Comparison of ENCODE assay signal across 8 cellular contexts in genomic region chr6:22737331-22737730, GRCh38.
DNase-seq lines count a peak whose midpoint lies in the region; FAIRE-seq and TF ChIP-seq lines count a peak whose summit lies in the region.

No MANE protein-coding gene starts in this region.

- H3K27ac ChIP-seq in endothelial cell of umbilical vein (ENCODE audit: insufficient read depth, low read depth, low read length) (no peak overlapping the region), OCI-LY7 (ENCODE audit: low read depth, low read length, poor library complexity, severe bottlenecking) (no peak overlapping the region)
- no peak overlapping the region for H3K27ac ChIP-seq in effector memory CD4-positive, alpha-beta T cell (ENCODE audit: insufficient read depth, low read length, poor library complexity, severe bottlenecking)

- H3K36me3 Mint-ChIP-seq in nephron (ENCODE audit: low read depth), result no peaks in the 10 kb centered on the region

- BruUV-seq in endothelial cell of umbilical vein (replicated peaks; lab: Mats Ljungman, UMichigan) (no TSS peak), OCI-LY7 (replicated peaks; lab: Mats Ljungman, UMichigan) (no TSS peak)

- CTCF ChIA-PET in endothelial cell of umbilical vein (lab: Charles Lee), result interaction anchor here (0.6 to 2.2 kb wide), 9 partner anchors 10 to 1137 kb away, joined by 3 to 5 read pairs (median 3); no protein-coding TSS in a partner anchor
- CTCF ChIA-PET in OCI-LY7 (lab: Charles Lee; ENCODE audit: unreplicated experiment), result no interaction called here

- H4K20me1 ChIP-seq in endothelial cell of umbilical vein (replicated peaks; ENCODE audit: control insufficient read depth, extremely low read depth, insufficient read depth, low read length) (no peaks in the 10 kb centered on the region), OCI-LY7 (ENCODE audit: insufficient read depth, low read length) (no peaks in the 10 kb centered on the region)

- no peak overlapping the region for H3K4me2 ChIP-seq in endothelial cell of umbilical vein (ENCODE audit: insufficient read depth, low read length)
- no peak overlapping the region for H3K4me2 ChIP-seq in OCI-LY7 (ENCODE audit: low read length)

- POLR2A ChIA-PET in endothelial cell of umbilical vein (lab: Charles Lee), result interaction anchor here (1.5 kb wide), 1 partner anchor 1144 kb away, joined by 4 read pairs; no protein-coding TSS in a partner anchor
- POLR2A ChIA-PET in OCI-LY7 (lab: Charles Lee), result no interaction called here

- no peak overlapping the region for H2AFZ ChIP-seq in endothelial cell of umbilical vein (ENCODE audit: low read depth, low read length)
- H2AFZ ChIP-seq in OCI-LY7 (ENCODE audit: low read length), result no peak overlapping the region

- peak overlapping the region; percentile 68 to 86 (median 82) for H3K27ac Mint-ChIP-seq in nephron

- no peak overlapping the region for H3K9ac ChIP-seq in endothelial cell of umbilical vein (replicated peaks; ENCODE audit: extremely low read depth, insufficient read depth, low read length)

- no peak for TF ChIP-seq POLR2A in endothelial cell of umbilical vein (IDR thresholded peaks at IDR 0.05; ENCODE audit: low read depth, low read length)

- H3K4me1 Mint-ChIP-seq in nephron, result peaks cover 42% of the 10 kb centered on the region

- DNase-seq in EH (ENCODE audit: low read depth) (peak; percentile 72), NCI-H2171 treated with DMSO at 0.1 percent for 48 hours (lab: John Stamatoyannopoulos, UW) (peak; percentile 63), endothelial cell of umbilical vein (ENCODE audit: low read depth, low spot score) (peak; percentile 52), HUDEP-2 (lab: John Stamatoyannopoulos, UW; ENCODE audit: unreplicated experiment in 76 of 76) (no peak), OCI-LY7 (ENCODE audit: low spot score) (no peak), MG63 (no peak)
- DNase-seq in effector memory CD4-positive, alpha-beta T cell, result no peak

- no peaks in the 10 kb centered on the region for H3K79me2 ChIP-seq in endothelial cell of umbilical vein (ENCODE audit: control insufficient read depth, insufficient read depth, low read length)
- no peaks in the 10 kb centered on the region for H3K79me2 ChIP-seq in OCI-LY7 (ENCODE audit: insufficient read depth, low read depth, low read length)

- no peak overlapping the region for H3K4me3 ChIP-seq in endothelial cell of umbilical vein (replicated peaks in 1 of 3; ENCODE audit: insufficient read depth in 1 of 3, low read depth in 1 of 3, low read length in 3 of 3)
- H3K4me3 ChIP-seq in OCI-LY7 (ENCODE audit: low read depth, low read length, poor library complexity, severe bottlenecking), result no peak overlapping the region
- no peak overlapping the region for H3K4me3 ChIP-seq in effector memory CD4-positive, alpha-beta T cell (ENCODE audit: insufficient read depth, low read depth, low read length, poor library complexity, severe bottlenecking)
- no peak overlapping the region for H3K4me3 ChIP-seq in MG63

- H3K9me3 ChIP-seq in endothelial cell of umbilical vein (replicated peaks; ENCODE audit: control insufficient read depth, insufficient read depth, low read length), result no peaks in the 10 kb centered on the region
- H3K9me3 ChIP-seq in OCI-LY7 (ENCODE audit: low read length), result no peaks in the 10 kb centered on the region
- no peaks in the 10 kb centered on the region for H3K9me3 ChIP-seq in effector memory CD4-positive, alpha-beta T cell (ENCODE audit: control insufficient read depth, low read length)
- no peaks in the 10 kb centered on the region for H3K9me3 ChIP-seq in MG63

- peak; percentile 67 for FAIRE-seq in endothelial cell of umbilical vein (lab: Jason Lieb, UNC)

- peaks cover 7% of the 10 kb centered on the region for H3K9me3 Mint-ChIP-seq in nephron

- H3K4me3 Mint-ChIP-seq in nephron, result no peak overlapping the region

- H3K9me1 ChIP-seq in endothelial cell of umbilical vein (replicated peaks; ENCODE audit: control insufficient read depth, extremely low read depth, insufficient read depth, low read length), result no peaks in the 10 kb centered on the region

- intact Hi-C loops in endothelial cell of umbilical vein (cut with micrococcal nuclease) (loop anchor here (5.0 to 10.0 kb wide), 2 partner anchors 890 to 1143 kb away; partner anchors contain the start of gene SOX4), OCI-LY7 (cut with micrococcal nuclease; ENCODE audit: unreplicated experiment) (no loop called here)

- H3K36me3 ChIP-seq in endothelial cell of umbilical vein (ENCODE audit: control insufficient read depth in 2 of 2, extremely low read depth in 1 of 2, insufficient read depth in 2 of 2, low read length in 2 of 2) (no peaks in the 10 kb centered on the region), OCI-LY7 (ENCODE audit: insufficient read depth, low read length) (no peaks in the 10 kb centered on the region), MG63 (no peaks in the 10 kb centered on the region)
- no peaks in the 10 kb centered on the region for H3K36me3 ChIP-seq in effector memory CD4-positive, alpha-beta T cell (ENCODE audit: control insufficient read depth, insufficient read depth, low read length)

- dilution Hi-C loops in endothelial cell of umbilical vein (cut with MboI; ENCODE audit: extremely low pct_ligation_motif_present, low sequenced_read_pairs), result no loop called here

- H3K27me3 ChIP-seq in endothelial cell of umbilical vein (ENCODE audit: control insufficient read depth in 2 of 2, insufficient read depth in 2 of 2, low read length in 2 of 2) (no peaks in the 10 kb centered on the region), MG63 (no peaks in the 10 kb centered on the region)
- H3K27me3 ChIP-seq in effector memory CD4-positive, alpha-beta T cell (replicated peaks; ENCODE audit: control insufficient read depth, insufficient read depth, low read length, poor library complexity, severe bottlenecking), result no peaks in the 10 kb centered on the region

- TF ChIP-seq CTCF in endothelial cell of umbilical vein (IDR thresholded peaks at IDR 0.05; ENCODE audit: extremely low read depth in 1 of 2, insufficient read depth in 1 of 2, low read depth in 1 of 2, low read length in 2 of 2) (peak; percentile 26 to 43), nephron (IDR thresholded peaks at IDR 0.05; ENCODE audit: unreplicated experiment in 3 of 3) (peak; percentile 56 to 71 (median 56)), OCI-LY7 (conservative IDR thresholded peaks at IDR 0.05; ENCODE audit: low read length) (no peak)

- no peaks in the 10 kb centered on the region for H3K4me1 ChIP-seq in endothelial cell of umbilical vein (ENCODE audit: control insufficient read depth, extremely low read depth, insufficient read depth, low read length)
- H3K4me1 ChIP-seq in OCI-LY7 (ENCODE audit: insufficient read depth, low read length, poor library complexity, severe bottlenecking), result no peaks in the 10 kb centered on the region
- H3K4me1 ChIP-seq in effector memory CD4-positive, alpha-beta T cell (ENCODE audit: control insufficient read depth, insufficient read depth, low read length, poor library complexity, severe bottlenecking), result no peaks in the 10 kb centered on the region

- H3K9me2 ChIP-seq in OCI-LY7 (ENCODE audit: insufficient read depth, low read length), result no peaks in the 10 kb centered on the region

- H3K27me3 Mint-ChIP-seq in nephron (ENCODE audit: low read depth), result no peaks in the 10 kb centered on the region

TF ChIP-seq in endothelial cell of umbilical vein, 7 proteins besides CTCF, POLR2A, EP300 and RAD21:
- no peak for TF ChIP-seq JUN (IDR thresholded peaks at IDR 0.05; ENCODE audit: borderline replicate concordance, insufficient read depth, insufficient read length, low read depth)

Comparison
In these comparisons a context has a peak if more than half of its experiments do, and no peak if none do; other contexts are left out.
1. DNase-seq: peak in EH (single experiment), NCI-H2171 treated with DMSO at 0.1 percent for 48 hours (single experiment) and endothelial cell of umbilical vein (single experiment); none in HUDEP-2 (0 of 76), OCI-LY7 (single experiment), effector memory CD4-positive, alpha-beta T cell (0 of 3) and MG63 (single experiment).